Comparison of ENCODE assay signal across 21 cellular contexts in the genomic region with DNA sequence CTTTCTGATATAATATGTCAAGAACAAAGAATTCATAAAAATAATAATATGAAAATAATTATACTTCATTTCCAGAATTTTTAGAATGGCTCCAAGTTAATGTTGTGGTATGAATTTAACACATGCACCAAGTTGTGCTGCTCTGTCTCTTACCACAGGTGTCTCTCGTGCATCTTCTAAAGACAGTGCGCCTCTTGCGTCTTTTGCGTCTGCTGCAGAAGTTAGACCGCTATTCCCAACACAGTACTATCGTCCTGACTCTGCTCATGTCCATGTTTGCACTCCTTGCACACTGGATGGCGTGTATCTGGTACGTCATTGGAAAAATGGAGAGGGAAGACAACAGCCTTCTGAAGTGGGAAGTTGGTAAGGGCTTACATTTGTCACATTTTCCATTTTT.
DNase-seq lines count a peak whose midpoint lies in the region; ATAC-seq, FAIRE-seq and TF ChIP-seq lines count a peak whose summit lies in the region.
"Had no signal": no experiment of that assay in that cellular context is flagged by ENCODE, and none has a peak within 500 bp of the region (broad histone marks: within the 10 kb centered on the region; RNA-seq: fewer than 3 reads in every experiment).

No MANE protein-coding gene starts in this region.

- FAIRE-seq in H1 (lab: Jason Lieb, UNC), result no peak
- FAIRE-seq: A549, G401.6, GM12892, GM18507 had no signal

- H3K9ac ChIP-seq in H9 (ENCODE audit: extremely low read depth, insufficient read length, low read length) (no peak overlapping the region), H1 (replicated peaks in 1 of 4; ENCODE audit: extremely low read depth in 1 of 4, low read depth in 3 of 4, low read length in 3 of 4) (no peak overlapping the region; a peak in 1 of 7 replicates)
- H3K9ac ChIP-seq: BLaER1 treated with 17β-estradiol and CSF1 and Interleukin-3, amounts not matched to agents 10 nM and 100 nM had no signal

- H3K4me1 Mint-ChIP-seq in H9 (peaks cover 11 to 18% of the 10 kb centered on the region in 2 experiments), type B pancreatic cell (ENCODE audit: unreplicated experiment) (no peaks in the 10 kb centered on the region)
- H3K4me1 Mint-ChIP-seq: CD4-positive, CD25-positive, alpha-beta regulatory T cell; CD8-positive, alpha-beta memory T cell had no signal

- H2BK5ac ChIP-seq in H9 (ENCODE audit: insufficient read length, low read length), result no peak overlapping the region
- no peak overlapping the region for H2BK5ac ChIP-seq in H1 (ENCODE audit: low read depth, low read length)

- H3K9me3 Mint-ChIP-seq in H9, result no peaks in the 10 kb centered on the region
- no peaks in the 10 kb centered on the region for H3K9me3 Mint-ChIP-seq in type B pancreatic cell

- H3K27ac ChIP-seq in H9 (ENCODE audit: insufficient read length, low read depth, low read length) (no peak overlapping the region), H1 (ENCODE audit: low read depth, low read length) (no peak overlapping the region)
- H3K27ac ChIP-seq: A549; BLaER1 treated with 17β-estradiol and CSF1 and Interleukin-3, amounts not matched to agents 10 nM and 100 nM; HL-60 had no signal

- CTCF ChIA-PET in H1 (lab: Charles Lee; ENCODE audit: partially characterized antibody), result no interaction called here

- no peak overlapping the region for H3K14ac ChIP-seq in H9 (ENCODE audit: insufficient read depth, low read length)
- no peak overlapping the region for H3K14ac ChIP-seq in H1 (ENCODE audit: insufficient read length)

- WGBS in H9 (ENCODE audit: extremely low coverage, insufficient read length, low lambda C conversion rate), result no CpG with 5 or more reads among the region's 8 CpGs
- whole genome bisulfite sequencing in H1 (ENCODE audit: extremely low coverage in 1 of 2, insufficient coverage in 1 of 2, insufficient read length in 1 of 2, insufficient replicate concordance in 2 of 2, low coverage in 1 of 2, low lambda C conversion rate in 2 of 2, missing lambda C conversion rate in 1 of 2), 2 experiments, result 92% methylated on average over 8 of the region's 8 CpGs; no CpG with 5 or more reads in 1 of the 2 experiments

- H2AK5ac ChIP-seq in H9 (ENCODE audit: insufficient read length, low read length) (no peak overlapping the region), H1 (ENCODE audit: low read depth, low read length) (no peak overlapping the region; the same call in 1 of the 2 replicates)

- H3K4me1 ChIP-seq in H9 (ENCODE audit: insufficient read depth, low read length) (peaks cover 6% of the 10 kb centered on the region), H1 (replicated peaks in 1 of 4; ENCODE audit: control insufficient read depth in 3 of 4, insufficient read depth in 4 of 4, low read length in 3 of 4) (peaks cover 0 to 5% (median 0%) of the 10 kb centered on the region in 4 experiments; a peak in 2 of 7 replicates)
- H3K4me1 ChIP-seq: A549; BLaER1 treated with 17β-estradiol and CSF1 and Interleukin-3, amounts not matched to agents 10 nM and 100 nM had no signal

- POLR2A ChIA-PET in H1 (lab: Charles Lee; ENCODE audit: partially characterized antibody), result no interaction called here

- DNase-seq in H9 (no peak), RPMI8226 (peak; percentile 7), H1 (ENCODE audit: low read depth in 1 of 2, low spot score in 2 of 2) (no peak), NCI-H2227 treated with DMSO at 0.1 percent for 48 hours (lab: John Stamatoyannopoulos, UW) (no peak), DMS53 (lab: John Stamatoyannopoulos, UW) (no peak), type B pancreatic cell (ENCODE audit: extremely low spot score, unreplicated experiment) (no peak)
- DNase-seq: CD4-positive, CD25-positive, alpha-beta regulatory T cell; CD8-positive, alpha-beta memory T cell; COR-L47; DMS 273 treated with DMSO at 0.1 percent for 48 hours; HCEC 1CT; IMR-90; Karpas-422; KBM-7 had no signal

- H3K18ac ChIP-seq in H9 (ENCODE audit: insufficient read length, low read depth, low read length), result no peak overlapping the region
- no peak overlapping the region for H3K18ac ChIP-seq in H1 (ENCODE audit: extremely low read depth, low read length)

- H3K36me3 ChIP-seq in H1 (ENCODE audit: control insufficient read depth in 2 of 4, insufficient read depth in 4 of 4, low read length in 3 of 4), result no peaks in the 10 kb centered on the region
- H3K36me3 ChIP-seq: BLaER1 treated with 17β-estradiol and CSF1 and Interleukin-3, amounts not matched to agents 10 nM and 100 nM had no signal

- no peaks in the 10 kb centered on the region for H4K20me1 ChIP-seq in H9 (ENCODE audit: control insufficient read depth, insufficient read depth, insufficient read length)
- H4K20me1 ChIP-seq in H1 (replicated peaks in 1 of 2; ENCODE audit: control insufficient read depth in 1 of 2, insufficient read depth in 2 of 2, low read length in 2 of 2), result no peaks in the 10 kb centered on the region
- H4K20me1 ChIP-seq: BLaER1 treated with 17β-estradiol and CSF1 and Interleukin-3, amounts not matched to agents 10 nM and 100 nM had no signal

- no peak overlapping the region for H3T11ph ChIP-seq in H9 (ENCODE audit: low read length)

- H3K79me1 ChIP-seq in H9 (ENCODE audit: insufficient read depth, low read depth, low read length, poor library complexity, severe bottlenecking) (no peaks in the 10 kb centered on the region), H1 (ENCODE audit: low read depth, low read length) (no peaks in the 10 kb centered on the region)

- H3K56ac ChIP-seq in H9 (ENCODE audit: insufficient read length, low read depth, low read length) (no peak overlapping the region), H1 (replicated peaks; ENCODE audit: insufficient read length, low read depth, low read length) (no peak overlapping the region)

- H2AFZ ChIP-seq in H9 (ENCODE audit: low read length), result no peak overlapping the region
- no peak overlapping the region for H2AFZ ChIP-seq in H1 (ENCODE audit: low read length)

- H4K91ac ChIP-seq in H9 (ENCODE audit: insufficient read length, low read depth, low read length) (no peak overlapping the region), H1 (replicated peaks; ENCODE audit: insufficient read length, low read length) (no peak overlapping the region)

- H2BK120ac ChIP-seq in H9 (ENCODE audit: low read depth, low read length, poor library complexity, severe bottlenecking), result no peak overlapping the region
- H2BK120ac ChIP-seq in H1 (replicated peaks; ENCODE audit: low read depth, low read length), result no peak overlapping the region

- H3K4me3 Mint-ChIP-seq in H9 (no peak overlapping the region), type B pancreatic cell (no peak overlapping the region)
- H3K4me3 Mint-ChIP-seq: CD4-positive, CD25-positive, alpha-beta regulatory T cell; CD8-positive, alpha-beta memory T cell had no signal

- no peak for TF ChIP-seq POLR2A in H1 (IDR thresholded peaks at IDR 0.05; ENCODE audit: control extremely low read depth in 1 of 2, low read depth in 2 of 2, low read length in 2 of 2)

- no peaks in the 10 kb centered on the region for H3K79me2 ChIP-seq in H9 (ENCODE audit: insufficient read depth, low read length)
- no peaks in the 10 kb centered on the region for H3K79me2 ChIP-seq in H1 (ENCODE audit: control insufficient read depth in 1 of 2, insufficient read depth in 2 of 2, low read length in 2 of 2)

- H3K4ac ChIP-seq in H9 (ENCODE audit: low read depth, low read length) (no peak overlapping the region), H1 (replicated peaks; ENCODE audit: insufficient read length, low read depth, low read length) (peak overlapping the region; percentile 36)

- H4K5ac ChIP-seq in H9 (ENCODE audit: insufficient read length, low read depth, low read length) (peak overlapping the region; percentile 83), H1 (ENCODE audit: insufficient read length, low read depth, low read length) (no peak overlapping the region)

- TF ChIP-seq CTCF in H9 (conservative IDR thresholded peaks at IDR 0.05) (no peak), H1 (IDR thresholded peaks at IDR 0.05; ENCODE audit: control extremely low read depth in 1 of 3, insufficient read depth in 1 of 3, low read depth in 1 of 3, low read length in 3 of 3) (no peak), type B pancreatic cell (conservative IDR thresholded peaks at IDR 0.05) (no peak)

- H3K27me3 Mint-ChIP-seq in H9 (ENCODE audit: low read depth), result no peaks in the 10 kb centered on the region
- H3K27me3 Mint-ChIP-seq in type B pancreatic cell, result no peaks in the 10 kb centered on the region
- H3K27me3 Mint-ChIP-seq: CD4-positive, CD25-positive, alpha-beta regulatory T cell; CD8-positive, alpha-beta memory T cell had no signal

- H4K8ac ChIP-seq in H9 (replicated peaks; ENCODE audit: insufficient read length, low read depth, low read length), result no peak overlapping the region
- H4K8ac ChIP-seq in H1 (ENCODE audit: extremely low read depth, insufficient read depth, low read length), result no peak overlapping the region

- H3K23me2 ChIP-seq in H9 (ENCODE audit: insufficient read length, low read depth, low read length, poor library complexity, severe bottlenecking) (no peaks in the 10 kb centered on the region), H1 (ENCODE audit: low read depth, low read length) (no peaks in the 10 kb centered on the region)

- TF ChIP-seq RAD21 in H1 (IDR thresholded peaks at IDR 0.05 in 1 of 2, conservative IDR thresholded peaks at IDR 0.05 in 1 of 2; ENCODE audit: low read depth in 2 of 2, low read length in 2 of 2), result no peak

- TF ChIP-seq EP300 in H1 (IDR thresholded peaks at IDR 0.05; ENCODE audit: borderline replicate concordance in 1 of 2, low read depth in 2 of 2, low read length in 2 of 2), result no peak

- no peak for ATAC-seq in HG02571 (IDR thresholded peaks at IDR 0.05; ENCODE audit: unreplicated experiment)

- H3K4me3 ChIP-seq in H1 (ENCODE audit: extremely low read depth in 1 of 4, insufficient read depth in 2 of 4, low read depth in 3 of 4, low read length in 4 of 4), result no peak overlapping the region
- H3K4me3 ChIP-seq: A549; BLaER1 treated with 17β-estradiol and CSF1 and Interleukin-3, amounts not matched to agents 10 nM and 100 nM had no signal

- H3K23ac ChIP-seq in H9 (ENCODE audit: insufficient read length, low read depth, low read length) (no peak overlapping the region), H1 (ENCODE audit: insufficient read length) (no peak overlapping the region)

- no peak overlapping the region for H3K4me2 ChIP-seq in H9 (ENCODE audit: insufficient read depth, insufficient read length, low read length)
- no peak overlapping the region for H3K4me2 ChIP-seq in H1 (ENCODE audit: insufficient read depth in 1 of 2, low read depth in 2 of 2, low read length in 2 of 2)
- H3K4me2 ChIP-seq: A549; BLaER1 treated with 17β-estradiol and CSF1 and Interleukin-3, amounts not matched to agents 10 nM and 100 nM had no signal

- H2BK12ac ChIP-seq in H9 (ENCODE audit: insufficient read length, low read depth, low read length), result peak overlapping the region; percentile 82
- 0 out of 2 replicates have a peak overlapping the region, but pooled peaks have one; percentile 30 for H2BK12ac ChIP-seq in H1 (ENCODE audit: low read depth, low read length)

- H2BK15ac ChIP-seq in H9 (ENCODE audit: low read depth, low read length) (peak overlapping the region; percentile 99; the same call in 1 of the 2 replicates), H1 (ENCODE audit: low read length) (no peak overlapping the region)

- H3K9me3 ChIP-seq in H9 (ENCODE audit: control insufficient read depth, low read depth, low read length) (no peaks in the 10 kb centered on the region), H1 (ENCODE audit: insufficient read depth in 2 of 2, low read depth in 1 of 2, low read length in 1 of 2) (no peaks in the 10 kb centered on the region)
- H3K9me3 ChIP-seq: A549; BLaER1 treated with 17β-estradiol and CSF1 and Interleukin-3, amounts not matched to agents 10 nM and 100 nM had no signal

- H3K27me3 ChIP-seq in H9 (ENCODE audit: insufficient read depth, low read length), result no peaks in the 10 kb centered on the region
- no peaks in the 10 kb centered on the region for H3K27me3 ChIP-seq in H1 (replicated peaks in 1 of 4; ENCODE audit: control insufficient read depth in 3 of 4, extremely low read depth in 1 of 4, insufficient read depth in 3 of 4, low read length in 3 of 4)
- H3K27me3 ChIP-seq: BLaER1 treated with 17β-estradiol and CSF1 and Interleukin-3, amounts not matched to agents 10 nM and 100 nM had no signal

- H3K36me3 Mint-ChIP-seq in H9 (ENCODE audit: insufficient read depth in 1 of 3, low read depth in 3 of 3) (no peaks in the 10 kb centered on the region), type B pancreatic cell (no peaks in the 10 kb centered on the region)
- H3K36me3 Mint-ChIP-seq: CD4-positive, CD25-positive, alpha-beta regulatory T cell; CD8-positive, alpha-beta memory T cell had no signal

- no peak overlapping the region for H2BK20ac ChIP-seq in H9 (ENCODE audit: low read depth, low read length, poor library complexity, severe bottlenecking)
- no peak overlapping the region for H2BK20ac ChIP-seq in H1 (ENCODE audit: low read length)

- H3K27ac Mint-ChIP-seq in H9 (no peak overlapping the region), type B pancreatic cell (no peak overlapping the region)
- H3K27ac Mint-ChIP-seq: CD4-positive, CD25-positive, alpha-beta regulatory T cell; CD8-positive, alpha-beta memory T cell had no signal
